Comparison of ENCODE assay signal across 37 cellular contexts in the genomic region with DNA sequence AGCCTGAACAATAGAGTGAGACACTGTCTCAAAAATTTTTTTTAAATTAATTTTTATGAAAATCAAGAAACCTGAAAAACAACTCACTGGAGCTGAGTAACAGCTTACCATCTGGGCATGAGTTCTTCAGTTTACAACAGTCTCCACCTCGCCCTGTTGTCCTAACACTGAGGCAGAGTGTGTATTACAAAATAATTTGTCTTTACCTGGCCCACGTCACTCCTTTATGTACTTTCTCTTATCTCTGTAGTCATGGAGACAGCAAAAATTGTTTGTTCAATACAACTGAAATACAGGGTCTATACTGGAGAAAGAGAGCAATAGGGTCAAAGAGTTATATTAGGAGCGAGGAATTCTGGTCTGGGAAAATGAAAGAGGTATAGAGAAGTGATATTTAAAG. TPM values are rescaled to one million over a fixed set of nuclear protein-coding genes. Genes with fewer than 3 reads are reported as not detected.
DNase-seq lines count a peak whose midpoint lies in the region; ATAC-seq and TF ChIP-seq lines count a peak whose summit lies in the region.
"Had no signal": no experiment of that assay in that cellular context is flagged by ENCODE, and none has a peak within 500 bp of the region (broad histone marks: within the 10 kb centered on the region; RNA-seq: fewer than 3 reads in every experiment).

No MANE protein-coding gene starts in this region.

- no peak overlapping the region for H3K4me3 Mint-ChIP-seq in CD4-positive, CD25-positive, alpha-beta regulatory T cell
- H3K4me3 Mint-ChIP-seq: activated naive CD8-positive, alpha-beta T cell; CD14-positive monocyte; endodermal cell; neural crest cell had no signal

- TF ChIP-seq CTCF in epithelial cell of esophagus (IDR thresholded peaks at IDR 0.05; ENCODE audit: insufficient read depth, low read depth, low read length, missing control alignments) = no peak

- H3K27ac Mint-ChIP-seq in CD4-positive, CD25-positive, alpha-beta regulatory T cell = no peak overlapping the region
- H3K27ac Mint-ChIP-seq: activated naive CD8-positive, alpha-beta T cell; CD14-positive monocyte; endodermal cell had no signal

- H3K9me3 ChIP-seq in CD4-positive, CD25-positive, alpha-beta regulatory T cell (ENCODE audit: control insufficient read depth in 2 of 2, low read length in 2 of 2) = peaks cover 6 to 8% of the 10 kb centered on the region in 2 experiments
- H3K9me3 ChIP-seq in mucosa of rectum (ENCODE audit: control insufficient read depth in 2 of 2, low read length in 2 of 2) = no peaks in the 10 kb centered on the region
- H3K9me3 ChIP-seq: esophagus muscularis mucosa, MG63, SJCRH30, testis, uterus had no signal

- no peaks in the 10 kb centered on the region for H3K4me1 ChIP-seq in CD4-positive, CD25-positive, alpha-beta regulatory T cell (ENCODE audit: control insufficient read depth, insufficient read depth, low read length, poor library complexity, severe bottlenecking)
- H3K4me1 ChIP-seq in mucosa of rectum (ENCODE audit: control insufficient read depth in 2 of 2, insufficient read depth in 2 of 2, low read length in 2 of 2) = peaks cover 3 to 7% of the 10 kb centered on the region in 2 donors
- H3K4me1 ChIP-seq: esophagus muscularis mucosa, heart right ventricle, parathyroid adenoma, SJCRH30, testis, uterus had no signal

- H3K27me3 Mint-ChIP-seq in CD4-positive, CD25-positive, alpha-beta regulatory T cell = no peaks in the 10 kb centered on the region
- H3K27me3 Mint-ChIP-seq: activated naive CD8-positive, alpha-beta T cell had no signal

- no peak overlapping the region for H3K27ac ChIP-seq in CD4-positive, CD25-positive, alpha-beta regulatory T cell (ENCODE audit: insufficient read depth, low read length, poor library complexity, severe bottlenecking)
- H3K27ac ChIP-seq in mucosa of rectum (ENCODE audit: low read depth in 2 of 2, low read length in 2 of 2) = peak overlapping the region; percentile 61 to 65
- H3K27ac ChIP-seq: cardiac muscle cell, esophagus muscularis mucosa, heart right ventricle, KMS-11, parathyroid adenoma, SJCRH30, testis, uterus, WERI-Rb-1 had no signal

- no peaks in the 10 kb centered on the region for H3K27me3 ChIP-seq in CD4-positive, CD25-positive, alpha-beta regulatory T cell (ENCODE audit: control insufficient read depth, insufficient read depth, low read length)
- no peaks in the 10 kb centered on the region for H3K27me3 ChIP-seq in mucosa of rectum (ENCODE audit: control insufficient read depth in 2 of 2, insufficient read depth in 2 of 2, low read length in 2 of 2)
- H3K27me3 ChIP-seq: cardiac muscle cell, esophagus muscularis mucosa, heart right ventricle, MG63, SJCRH30, testis, uterus had no signal

- H3K4me3 ChIP-seq in CD4-positive, CD25-positive, alpha-beta regulatory T cell (ENCODE audit: low read depth, low read length) = no peak overlapping the region
- H3K4me3 ChIP-seq in epithelial cell of esophagus (ENCODE audit: low read length) = no peak overlapping the region
- no peak overlapping the region for H3K4me3 ChIP-seq in mucosa of rectum (ENCODE audit: low read length in 2 of 2)
- H3K4me3 ChIP-seq: cardiac muscle cell, esophagus muscularis mucosa, heart right ventricle, MG63, SJCRH30, smooth muscle cell, testis, uterus had no signal

- peaks cover 34% of the 10 kb centered on the region for H3K36me3 Mint-ChIP-seq in CD4-positive, CD25-positive, alpha-beta regulatory T cell

- DNase-seq in CD4-positive, CD25-positive, alpha-beta regulatory T cell = no peak
- DNase-seq in NCI-H748 (lab: John Stamatoyannopoulos, UW; ENCODE audit: unreplicated experiment) = peak; percentile 70
- DNase-seq in epithelial cell of esophagus (ENCODE audit: low read depth) = peak; percentile 54
- no peak for DNase-seq in stimulated activated naive CD8-positive, alpha-beta T cell treated with anti-CD3 and anti-CD28 coated beads, Interleukin-15, Interleukin-2, amounts not matched to agents 100 U/mL and 50 U/mL, for 24 hours
- DNase-seq in RKO (ENCODE audit: low spot score) = no peak
- no peak for DNase-seq in activated naive CD4-positive, alpha-beta T cell treated with anti-CD3 and anti-CD28 coated beads, Interleukin-2, amount 50 U/mL, for 16 hours
- DNase-seq: activated CD4-positive, alpha-beta T cell treated with anti-CD3 and anti-CD28 coated beads for 4 hours; activated CD8-positive, alpha-beta memory T cell treated with anti-CD3 and anti-CD28 coated beads for 24 hours; activated effector memory CD4-positive, alpha-beta T cell treated with Interleukin-2 at 50 U/mL for 16 hours; anterior cingulate cortex; cortex of kidney; EL; endodermal cell; foreskin melanocyte; heart right ventricle; MG63; NCI-H1417; NCI-H2081 treated with DMSO at 0.1 percent for 48 hours; NCI-H82; SJCRH30; stimulated activated naive CD4-positive, alpha-beta T cell treated with Interleukin-2 at 50 U/mL for 16 hours; T1000; testis; uterus; WERI-Rb-1 had no signal

- H3K4me1 Mint-ChIP-seq in CD4-positive, CD25-positive, alpha-beta regulatory T cell = peaks cover 7 to 26% (median 7%) of the 10 kb centered on the region in 4 donors
- H3K4me1 Mint-ChIP-seq: CD14-positive monocyte, endodermal cell, neural crest cell had no signal

- H3K9ac ChIP-seq in mucosa of rectum (ENCODE audit: low read depth in 1 of 2, low read length in 2 of 2) = no peak overlapping the region
- H3K9ac ChIP-seq: KMS-11, parathyroid adenoma had no signal

- H3K9me3 Mint-ChIP-seq in CD4-positive, CD25-positive, alpha-beta regulatory T cell = peaks cover 0 to 39% (median 23%) of the 10 kb centered on the region in 7 donors

- ATAC-seq in CD4-positive, CD25-positive, alpha-beta regulatory T cell (ENCODE audit: low read depth in 2 of 2) = peak; percentile 43 to 47
- ATAC-seq in stimulated activated naive CD8-positive, alpha-beta T cell treated with anti-CD3 and anti-CD28 coated beads, Interleukin-15, Interleukin-2, amounts not matched to agents 100 U/mL and 50 U/mL, for 24 hours = no peak
- ATAC-seq in HG03457 (IDR thresholded peaks at IDR 0.05; ENCODE audit: unreplicated experiment) = no peak
- ATAC-seq: heart right ventricle had no signal

- peaks cover 5% of the 10 kb centered on the region for H3K36me3 ChIP-seq in CD4-positive, CD25-positive, alpha-beta regulatory T cell (ENCODE audit: control insufficient read depth, insufficient read depth, low read length)
- no peaks in the 10 kb centered on the region for H3K36me3 ChIP-seq in mucosa of rectum (ENCODE audit: control insufficient read depth in 2 of 2, insufficient read depth in 2 of 2, low read length in 2 of 2)
- H3K36me3 ChIP-seq: cardiac muscle cell, esophagus muscularis mucosa, heart right ventricle, MG63, SJCRH30, uterus, WERI-Rb-1 had no signal

RNA-seq across cellular contexts. Expression of a gene that starts 48.1 kb away (rescaled TPM):
- total RNA-seq in CD4-positive, CD25-positive, alpha-beta regulatory T cell = 454 TPM
- polyA plus RNA-seq in CD4-positive, CD25-positive, alpha-beta regulatory T cell = 100 to 1,000 TPM; 123 to 205 (median 150) TPM
- total RNA-seq: cardiac muscle cell, H1, lung microvascular endothelial cell, smooth muscle cell had no signal
- polyA plus RNA-seq: cardiac muscle cell, smooth muscle cell had no signal

Comparison
In these comparisons a context has a peak if more than half of its experiments do, and no peak if none do; other contexts are left out.
1. ATAC-seq: peak in CD4-positive, CD25-positive, alpha-beta regulatory T cell (2 of 2); none in stimulated activated naive CD8-positive, alpha-beta T cell treated with anti-CD3 and anti-CD28 coated beads, Interleukin-15, Interleukin-2, amounts not matched to agents 100 U/mL and 50 U/mL, for 24 hours (single experiment) and HG03457 (single experiment).
2. DNase-seq: peak in NCI-H748 (single experiment) and epithelial cell of esophagus (single experiment); none in CD4-positive, CD25-positive, alpha-beta regulatory T cell (0 of 3), stimulated activated naive CD8-positive, alpha-beta T cell treated with anti-CD3 and anti-CD28 coated beads, Interleukin-15, Interleukin-2, amounts not matched to agents 100 U/mL and 50 U/mL, for 24 hours (single experiment), RKO (single experiment) and activated naive CD4-positive, alpha-beta T cell treated with anti-CD3 and anti-CD28 coated beads, Interleukin-2, amount 50 U/mL, for 16 hours (single experiment).